In genomic region chr7:23529262-23529859, GRCh38 we compare ENCODE assay signal across 9 cellular contexts. TPM values are rescaled to one million over a fixed set of nuclear protein-coding genes. Genes with fewer than 3 reads are reported as not detected.
DNase-seq lines count a peak whose midpoint lies in the region; ATAC-seq and TF ChIP-seq lines count a peak whose summit lies in the region.
"Had no signal": no experiment of that assay in that cellular context is flagged by ENCODE, and none has a peak within 500 bp of the region (broad histone marks: within the 10 kb centered on the region; RNA-seq: fewer than 3 reads in every experiment).

No MANE protein-coding gene starts in this region.

- intact Hi-C loops in stomach (cut with DNase I; ENCODE audit: low total_unique reads) = no loop called here

- WGBS in iPS DF 6.9 (ENCODE audit: insufficient coverage, insufficient read length) = 100% methylated on average over 1 of the region's 18 CpGs
- WGBS in stomach, 5 donors = 78 to 82% (median 81%) methylated on average over 18 of the region's 18 CpGs

- DNase-seq in activated naive CD4-positive, alpha-beta T cell treated with anti-CD3 and anti-CD28 coated beads, Interleukin-2, amount 10 ng/mL, durations not matched to agents 7 days and 5 days = no peak
- no peak for DNase-seq in activated naive CD4-positive, alpha-beta T cell (lab: John Stamatoyannopoulos, UW)
- DNase-seq in activated CD8-positive, alpha-beta T cell treated with anti-CD3 and anti-CD28 coated beads, Interleukin-2, amount 10 ng/mL, durations not matched to agents 7 days and 5 days = no peak
- no peak for DNase-seq in iPS DF 6.9 (ENCODE audit: low read depth, low spot score)
- no peak for DNase-seq in NCI-H2196 (lab: John Stamatoyannopoulos, UW; ENCODE audit: unreplicated experiment)
- no peak for DNase-seq in stomach
- DNase-seq: activated gamma-delta T cell treated with Interleukin-2 at 50 U/mL for 16 hours had no signal

- H3K4me3 Mint-ChIP-seq in activated naive CD4-positive, alpha-beta T cell treated with anti-CD3 and anti-CD28 coated beads, Interleukin-2, amount 10 ng/mL, durations not matched to agents 7 days and 5 days = peak overlapping the region; percentile 99
- H3K4me3 Mint-ChIP-seq in activated CD8-positive, alpha-beta T cell treated with anti-CD3 and anti-CD28 coated beads, Interleukin-2, amount 10 ng/mL, durations not matched to agents 7 days and 5 days = peak overlapping the region; percentile 100

- peak overlapping the region; percentile 12; the same call in 1 of the 2 replicates for H3K4me3 ChIP-seq in iPS DF 6.9 (ENCODE audit: low read length)
- H3K4me3 ChIP-seq in subcutaneous abdominal adipose tissue (ENCODE audit: low read depth in 1 of 5, low read length in 5 of 5) = peak overlapping the region in 4 of 5 donors; percentile 22 to 99 (median 98)
- H3K4me3 ChIP-seq in stomach = peak overlapping the region in 2 of 4 donors; percentile 72 to 93

- peaks cover 63% of the 10 kb centered on the region for H3K4me1 Mint-ChIP-seq in activated naive CD4-positive, alpha-beta T cell treated with anti-CD3 and anti-CD28 coated beads, Interleukin-2, amount 10 ng/mL, durations not matched to agents 7 days and 5 days
- peaks cover 63% of the 10 kb centered on the region for H3K4me1 Mint-ChIP-seq in activated CD8-positive, alpha-beta T cell treated with anti-CD3 and anti-CD28 coated beads, Interleukin-2, amount 10 ng/mL, durations not matched to agents 7 days and 5 days (ENCODE audit: low read depth)

- H3K27ac Mint-ChIP-seq in activated naive CD4-positive, alpha-beta T cell treated with anti-CD3 and anti-CD28 coated beads, Interleukin-2, amount 10 ng/mL, durations not matched to agents 7 days and 5 days = no peak overlapping the region
- H3K27ac Mint-ChIP-seq in activated CD8-positive, alpha-beta T cell treated with anti-CD3 and anti-CD28 coated beads, Interleukin-2, amount 10 ng/mL, durations not matched to agents 7 days and 5 days = no peak overlapping the region

- H3K4me1 ChIP-seq in iPS DF 6.9 (ENCODE audit: control insufficient read depth, insufficient read depth, low read length) (no peaks in the 10 kb centered on the region), subcutaneous abdominal adipose tissue (ENCODE audit: control insufficient read depth in 5 of 5, insufficient read depth in 5 of 5, low read length in 5 of 5) (peaks cover 0 to 38% (median 27%) of the 10 kb centered on the region in 5 donors), stomach (peaks cover 29 to 68% (median 55%) of the 10 kb centered on the region in 4 donors)

- no peaks in the 10 kb centered on the region for H3K9me3 Mint-ChIP-seq in activated naive CD4-positive, alpha-beta T cell treated with anti-CD3 and anti-CD28 coated beads, Interleukin-2, amount 10 ng/mL, durations not matched to agents 7 days and 5 days
- no peaks in the 10 kb centered on the region for H3K9me3 Mint-ChIP-seq in activated CD8-positive, alpha-beta T cell treated with anti-CD3 and anti-CD28 coated beads, Interleukin-2, amount 10 ng/mL, durations not matched to agents 7 days and 5 days (ENCODE audit: insufficient read depth)

- H3K27ac ChIP-seq in iPS DF 6.9 (ENCODE audit: low read length) (no peak overlapping the region), subcutaneous abdominal adipose tissue (ENCODE audit: low read depth, low read length) (no peak overlapping the region), stomach (no peak overlapping the region)

- H3K36me3 Mint-ChIP-seq in activated naive CD4-positive, alpha-beta T cell treated with anti-CD3 and anti-CD28 coated beads, Interleukin-2, amount 10 ng/mL, durations not matched to agents 7 days and 5 days = peaks cover 20% of the 10 kb centered on the region
- peaks cover 42% of the 10 kb centered on the region for H3K36me3 Mint-ChIP-seq in activated CD8-positive, alpha-beta T cell treated with anti-CD3 and anti-CD28 coated beads, Interleukin-2, amount 10 ng/mL, durations not matched to agents 7 days and 5 days (ENCODE audit: low read depth)

- CTCF ChIA-PET in activated naive CD4-positive, alpha-beta T cell treated with anti-CD3 and anti-CD28 coated beads, Interleukin-2, amount 10 ng/mL, durations not matched to agents 7 days and 5 days (lab: Charles Lee) = interaction anchor here (0.9 to 1.9 kb wide), 4 partner anchors 15 to 256 kb away, joined by 3 to 7 read pairs (median 6); no protein-coding TSS in a partner anchor
- CTCF ChIA-PET in activated CD8-positive, alpha-beta T cell treated with anti-CD3 and anti-CD28 coated beads, Interleukin-2, amount 10 ng/mL, durations not matched to agents 7 days and 5 days (lab: Charles Lee) = interaction anchor here (0.8 to 2.8 kb wide), 7 partner anchors 9 to 256 kb away, joined by 3 to 12 read pairs (median 5); no protein-coding TSS in a partner anchor

- POLR2A ChIA-PET in activated CD8-positive, alpha-beta T cell treated with anti-CD3 and anti-CD28 coated beads, Interleukin-2, amount 10 ng/mL, durations not matched to agents 7 days and 5 days (lab: Charles Lee) = interaction anchor here (0.7 to 1.2 kb wide), 4 partner anchors 10 to 171 kb away, joined by 3 read pairs; no protein-coding TSS in a partner anchor

- no peak for TF ChIP-seq POLR2A in stomach (IDR thresholded peaks at IDR 0.05)

- H3K36me3 ChIP-seq in iPS DF 6.9 (ENCODE audit: control insufficient read depth, insufficient read depth, low read length) (no peaks in the 10 kb centered on the region), subcutaneous abdominal adipose tissue (ENCODE audit: control insufficient read depth in 5 of 5, insufficient read depth in 5 of 5, low read length in 5 of 5) (no peaks in the 10 kb centered on the region), stomach (no peaks in the 10 kb centered on the region)

- H3K9ac ChIP-seq in subcutaneous abdominal adipose tissue (ENCODE audit: low read length in 5 of 5) = no peak overlapping the region

- no peak for TF ChIP-seq EP300 in stomach (IDR thresholded peaks at IDR 0.05)

- no peak for ATAC-seq in activated CD8-positive, alpha-beta T cell treated with anti-CD3 and anti-CD28 coated beads, Interleukin-2, amount 10 ng/mL, durations not matched to agents 7 days and 5 days
- ATAC-seq in GM19351 (IDR thresholded peaks at IDR 0.05; ENCODE audit: unreplicated experiment) = no peak

- TF ChIP-seq CTCF in stomach (IDR thresholded peaks at IDR 0.05) = no peak

- no peaks in the 10 kb centered on the region for H3K9me3 ChIP-seq in iPS DF 6.9 (ENCODE audit: control insufficient read depth, insufficient read depth, low read length)
- H3K9me3 ChIP-seq in subcutaneous abdominal adipose tissue (ENCODE audit: control insufficient read depth in 5 of 5, low read length in 5 of 5) = no peaks in the 10 kb centered on the region
- H3K9me3 ChIP-seq in stomach = no peaks in the 10 kb centered on the region

- H3K27me3 ChIP-seq in iPS DF 6.9 (ENCODE audit: control insufficient read depth, insufficient read depth, low read length) (no peaks in the 10 kb centered on the region), subcutaneous abdominal adipose tissue (ENCODE audit: control insufficient read depth in 5 of 5, insufficient read depth in 4 of 5, low read length in 5 of 5) (no peaks in the 10 kb centered on the region), stomach (no peaks in the 10 kb centered on the region)

- H3K27me3 Mint-ChIP-seq in activated naive CD4-positive, alpha-beta T cell treated with anti-CD3 and anti-CD28 coated beads, Interleukin-2, amount 10 ng/mL, durations not matched to agents 7 days and 5 days = peaks cover 5% of the 10 kb centered on the region
- no peaks in the 10 kb centered on the region for H3K27me3 Mint-ChIP-seq in activated CD8-positive, alpha-beta T cell treated with anti-CD3 and anti-CD28 coated beads, Interleukin-2, amount 10 ng/mL, durations not matched to agents 7 days and 5 days (ENCODE audit: low read depth)

RNA-seq across cellular contexts. Expression of gene TRA2A, which starts 2.4 kb away (rescaled TPM):
- 100 to 1,000 TPM; 108 to 113 TPM for total RNA-seq in activated CD8-positive, alpha-beta T cell treated with anti-CD3 and anti-CD28 coated beads, Interleukin-2, amount 10 ng/mL, durations not matched to agents 7 days and 5 days
- total RNA-seq in stomach = 10 to 100 TPM; 24.5 to 87.2 (median 43.4) TPM
- polyA plus RNA-seq in stomach = 10 to 100 TPM; 36.8 to 53.4 (median 36.9) TPM

RNA-seq across cellular contexts. Expression of gene IGF2BP3, which starts 59.1 kb away (rescaled TPM):
- under 1 TPM; 0.52 to 0.55 TPM for total RNA-seq in activated CD8-positive, alpha-beta T cell treated with anti-CD3 and anti-CD28 coated beads, Interleukin-2, amount 10 ng/mL, durations not matched to agents 7 days and 5 days
- total RNA-seq in stomach = 10 to 100 TPM in 1 of 5 donors, 1 to 10 TPM in 1, not detected in 3; 9.1 to 61.9 TPM
- 1 to 10 TPM in 1 of 3 donors, under 1 TPM in 1, not detected in 1; 0.43 to 1.2 TPM for polyA plus RNA-seq in stomach
